4 cellular contexts compared by ENCODE assay signal in the genomic region with DNA sequence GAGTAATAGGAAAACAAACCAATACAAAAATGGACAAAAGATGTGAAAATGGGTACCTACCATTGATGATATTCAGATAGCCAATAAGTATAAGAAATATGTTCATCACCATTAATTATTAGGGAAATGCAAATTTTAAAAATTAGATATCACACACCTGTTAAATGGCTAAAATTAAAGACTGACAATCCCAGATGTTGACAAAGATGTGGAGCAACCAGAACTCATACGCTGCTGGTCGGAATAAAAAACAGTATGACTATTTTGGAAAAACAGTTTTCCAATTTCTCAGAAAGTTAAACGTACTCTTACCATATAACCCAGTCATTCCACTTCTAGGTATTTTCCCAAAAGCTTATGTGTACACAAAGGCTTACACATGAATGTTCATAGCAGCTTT.
A peak's percentile ranks its signal among the peaks of the same experiment; 100 is the strongest.
TF ChIP-seq lines count a peak whose summit lies in the region.

No MANE protein-coding gene starts in this region.

TF ChIP-seq in SK-N-SH treated with all-trans-retinoic acid at 6 μM for 48 hours, 23 proteins besides CTCF, POLR2A, EP300 and RAD21:
- TF ChIP-seq ZFP30 (CRISPR knock-in tag; IDR thresholded peaks at IDR 0.05) (no peak), GLIS3 (CRISPR knock-in tag; IDR thresholded peaks at IDR 0.05) (no peak), ESRRG (CRISPR knock-in tag; IDR thresholded peaks at IDR 0.05) (no peak), ISL1 (CRISPR knock-in tag; IDR thresholded peaks at IDR 0.05) (no peak), ZFP3 (CRISPR knock-in tag; IDR thresholded peaks at IDR 0.05) (0 out of 2 replicates have a peak, but pooled peaks have one; percentile 34)
- TF ChIP-seq, protein P1, sequence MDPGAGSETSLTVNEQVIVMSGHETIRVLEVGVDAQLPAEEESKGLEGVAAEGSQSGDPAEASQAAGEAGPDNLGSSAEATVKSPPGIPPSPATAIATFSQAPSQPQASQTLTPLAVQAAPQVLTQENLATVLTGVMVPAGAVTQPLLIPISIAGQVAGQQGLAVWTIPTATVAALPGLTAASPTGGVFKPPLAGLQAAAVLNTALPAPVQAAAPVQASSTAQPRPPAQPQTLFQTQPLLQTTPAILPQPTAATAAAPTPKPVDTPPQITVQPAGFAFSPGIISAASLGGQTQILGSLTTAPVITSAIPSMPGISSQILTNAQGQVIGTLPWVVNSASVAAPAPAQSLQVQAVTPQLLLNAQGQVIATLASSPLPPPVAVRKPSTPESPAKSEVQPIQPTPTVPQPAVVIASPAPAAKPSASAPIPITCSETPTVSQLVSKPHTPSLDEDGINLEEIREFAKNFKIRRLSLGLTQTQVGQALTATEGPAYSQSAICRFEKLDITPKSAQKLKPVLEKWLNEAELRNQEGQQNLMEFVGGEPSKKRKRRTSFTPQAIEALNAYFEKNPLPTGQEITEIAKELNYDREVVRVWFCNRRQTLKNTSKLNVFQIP (CRISPR knock-in tag; IDR thresholded peaks at IDR 0.05; ENCODE audit: borderline replicate concordance, low read depth): no peak

TF ChIP-seq in SK-N-SH, 30 proteins besides CTCF, POLR2A, EP300 and RAD21:
- TF ChIP-seq, protein P2, sequence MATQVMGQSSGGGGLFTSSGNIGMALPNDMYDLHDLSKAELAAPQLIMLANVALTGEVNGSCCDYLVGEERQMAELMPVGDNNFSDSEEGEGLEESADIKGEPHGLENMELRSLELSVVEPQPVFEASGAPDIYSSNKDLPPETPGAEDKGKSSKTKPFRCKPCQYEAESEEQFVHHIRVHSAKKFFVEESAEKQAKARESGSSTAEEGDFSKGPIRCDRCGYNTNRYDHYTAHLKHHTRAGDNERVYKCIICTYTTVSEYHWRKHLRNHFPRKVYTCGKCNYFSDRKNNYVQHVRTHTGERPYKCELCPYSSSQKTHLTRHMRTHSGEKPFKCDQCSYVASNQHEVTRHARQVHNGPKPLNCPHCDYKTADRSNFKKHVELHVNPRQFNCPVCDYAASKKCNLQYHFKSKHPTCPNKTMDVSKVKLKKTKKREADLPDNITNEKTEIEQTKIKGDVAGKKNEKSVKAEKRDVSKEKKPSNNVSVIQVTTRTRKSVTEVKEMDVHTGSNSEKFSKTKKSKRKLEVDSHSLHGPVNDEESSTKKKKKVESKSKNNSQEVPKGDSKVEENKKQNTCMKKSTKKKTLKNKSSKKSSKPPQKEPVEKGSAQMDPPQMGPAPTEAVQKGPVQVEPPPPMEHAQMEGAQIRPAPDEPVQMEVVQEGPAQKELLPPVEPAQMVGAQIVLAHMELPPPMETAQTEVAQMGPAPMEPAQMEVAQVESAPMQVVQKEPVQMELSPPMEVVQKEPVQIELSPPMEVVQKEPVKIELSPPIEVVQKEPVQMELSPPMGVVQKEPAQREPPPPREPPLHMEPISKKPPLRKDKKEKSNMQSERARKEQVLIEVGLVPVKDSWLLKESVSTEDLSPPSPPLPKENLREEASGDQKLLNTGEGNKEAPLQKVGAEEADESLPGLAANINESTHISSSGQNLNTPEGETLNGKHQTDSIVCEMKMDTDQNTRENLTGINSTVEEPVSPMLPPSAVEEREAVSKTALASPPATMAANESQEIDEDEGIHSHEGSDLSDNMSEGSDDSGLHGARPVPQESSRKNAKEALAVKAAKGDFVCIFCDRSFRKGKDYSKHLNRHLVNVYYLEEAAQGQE (IDR thresholded peaks at IDR 0.05; ENCODE audit: low read depth, low read length): no peak
- TF ChIP-seq GATA2 (CRISPR knock-in tag; IDR thresholded peaks at IDR 0.05) (no peak), ELF1 (IDR thresholded peaks at IDR 0.05) (no peak), FOXJ3 (CRISPR knock-in tag; IDR thresholded peaks at IDR 0.05) (no peak), NRF1 (IDR thresholded peaks at IDR 0.05; ENCODE audit: low read depth, low read length) (no peak), EZH2phosphoT487 (IDR thresholded peaks at IDR 0.05; ENCODE audit: borderline replicate concordance, low read depth) (no peak), FOXM1 (IDR thresholded peaks at IDR 0.05; ENCODE audit: low read depth) (no peak), RFX5 (IDR thresholded peaks at IDR 0.05; ENCODE audit: low read length) (no peak), TCF12 (IDR thresholded peaks at IDR 0.05) (no peak)

TF ChIP-seq in A549, 52 proteins besides CTCF, POLR2A, EP300 and RAD21:
- TF ChIP-seq HEYL (CRISPR knock-in tag; IDR thresholded peaks at IDR 0.05): no peak
- TF ChIP-seq ZFP36 (IDR thresholded peaks at IDR 0.05; ENCODE audit: borderline replicate concordance, partially characterized antibody): peak; percentile 44

TF ChIP-seq in K562, 482 proteins besides CTCF, POLR2A, EP300 and RAD21:
- TF ChIP-seq RBM25 (IDR thresholded peaks at IDR 0.05; ENCODE audit: low read depth, low read length, severe bottlenecking): peak; percentile 55
- TF ChIP-seq ZFP1 (CRISPR knock-in tag; IDR thresholded peaks at IDR 0.05): no peak
